In genomic region chr13:114119196-114119595, GRCh38 we compare ENCODE assay signal across 8 cellular contexts. TPM values are rescaled to one million over a fixed set of nuclear protein-coding genes. Genes with fewer than 3 reads are reported as not detected.
DNase-seq lines count a peak whose midpoint lies in the region; ATAC-seq, FAIRE-seq and TF ChIP-seq lines count a peak whose summit lies in the region.

No MANE protein-coding gene starts in this region.

- TF ChIP-seq CTCF in MCF 10A (IDR thresholded peaks at IDR 0.05; ENCODE audit: unreplicated experiment) (no peak), kidney (IDR thresholded peaks at IDR 0.05; ENCODE audit: borderline replicate concordance, extremely low read depth, insufficient read depth) (no peak), suprapubic skin (IDR thresholded peaks at IDR 0.05) (no peak)

- H3K27ac ChIP-seq in kidney (ENCODE audit: low read depth in 2 of 2, low read length in 2 of 2) = peak overlapping the region; percentile 79 to 86
- peak overlapping the region; percentile 66 for H3K27ac ChIP-seq in suprapubic skin

- BruUV-seq in MCF 10A (replicated peaks; lab: Mats Ljungman, UMichigan) = no TSS peak

- ATAC-seq in GM21786 (IDR thresholded peaks at IDR 0.05; ENCODE audit: unreplicated experiment) (no peak), GM21619 (IDR thresholded peaks at IDR 0.05; ENCODE audit: unreplicated experiment) (no peak)

- intact Hi-C loops in MCF 10A (cut with micrococcal nuclease) = no loop called here
- intact Hi-C loops in kidney (cut with DNase I) = no loop called here

- DNase-seq in activated CD4-positive, alpha-beta T cell treated with anti-CD3 and anti-CD28 coated beads, Interleukin-2, amount 10 ng/mL, durations not matched to agents 7 days and 5 days = no peak
- no peak for DNase-seq in activated CD4-positive, alpha-beta T cell treated with anti-CD3 and anti-CD28 coated beads for 48 hours
- peak; percentile 49 for DNase-seq in MCF 10A (ENCODE audit: unreplicated experiment)
- peak; percentile 83 for DNase-seq in kidney
- no peak for DNase-seq in suprapubic skin (ENCODE audit: low spot score in 2 of 2)
- no peak for DNase-seq in DMS153 (lab: John Stamatoyannopoulos, UW)

- H3K9me3 Mint-ChIP-seq in activated CD4-positive, alpha-beta T cell treated with anti-CD3 and anti-CD28 coated beads, Interleukin-2, amount 10 ng/mL, durations not matched to agents 7 days and 5 days = no peaks in the 10 kb centered on the region
- no peaks in the 10 kb centered on the region for H3K9me3 Mint-ChIP-seq in MCF 10A (ENCODE audit: unreplicated experiment)

- WGBS in suprapubic skin = 10% methylated on average over 9 of the region's 14 CpGs

- POLR2A ChIA-PET in activated CD4-positive, alpha-beta T cell treated with anti-CD3 and anti-CD28 coated beads, Interleukin-2, amount 10 ng/mL, durations not matched to agents 7 days and 5 days (lab: Charles Lee) = no interaction called here
- POLR2A ChIA-PET in MCF 10A (lab: Yijun Ruan, JAX) = no interaction called here

- H3K4me3 Mint-ChIP-seq in activated CD4-positive, alpha-beta T cell treated with anti-CD3 and anti-CD28 coated beads, Interleukin-2, amount 10 ng/mL, durations not matched to agents 7 days and 5 days = peak overlapping the region; percentile 30
- H3K4me3 Mint-ChIP-seq in MCF 10A (ENCODE audit: unreplicated experiment) = peak overlapping the region; percentile 42

- peak overlapping the region in 1 of 2 donors; percentile 55 for H3K9ac ChIP-seq in kidney (ENCODE audit: low read length in 2 of 2)

- H3K9me3 ChIP-seq in kidney (ENCODE audit: control insufficient read depth in 1 of 2, low read length in 2 of 2) (no peaks in the 10 kb centered on the region), suprapubic skin (no peaks in the 10 kb centered on the region)

- H3K36me3 ChIP-seq in kidney (ENCODE audit: control insufficient read depth in 1 of 2, insufficient read depth in 2 of 2, low read length in 2 of 2) = no peaks in the 10 kb centered on the region
- H3K36me3 ChIP-seq in suprapubic skin = no peaks in the 10 kb centered on the region

- H3K27me3 ChIP-seq in suprapubic skin = no peaks in the 10 kb centered on the region

- no peaks in the 10 kb centered on the region for H3K27me3 Mint-ChIP-seq in activated CD4-positive, alpha-beta T cell treated with anti-CD3 and anti-CD28 coated beads, Interleukin-2, amount 10 ng/mL, durations not matched to agents 7 days and 5 days
- no peaks in the 10 kb centered on the region for H3K27me3 Mint-ChIP-seq in MCF 10A (ENCODE audit: insufficient read depth, unreplicated experiment)

- H3K4me3 ChIP-seq in kidney (ENCODE audit: low read length in 2 of 2) (peak overlapping the region in 1 of 2 donors; percentile 25), suprapubic skin (peak overlapping the region; percentile 15)

- no peak for TF ChIP-seq POLR2A in suprapubic skin (IDR thresholded peaks at IDR 0.05)

- FAIRE-seq in kidney (lab: Jason Lieb, UNC) = no peak

- peaks cover 53% of the 10 kb centered on the region for H3K36me3 Mint-ChIP-seq in activated CD4-positive, alpha-beta T cell treated with anti-CD3 and anti-CD28 coated beads, Interleukin-2, amount 10 ng/mL, durations not matched to agents 7 days and 5 days (ENCODE audit: low read depth)
- H3K36me3 Mint-ChIP-seq in MCF 10A (ENCODE audit: insufficient read depth, unreplicated experiment) = no peaks in the 10 kb centered on the region

- CTCF ChIA-PET in activated CD4-positive, alpha-beta T cell treated with anti-CD3 and anti-CD28 coated beads, Interleukin-2, amount 10 ng/mL, durations not matched to agents 7 days and 5 days (lab: Charles Lee) = no interaction called here
- CTCF ChIA-PET in MCF 10A (lab: Yijun Ruan, JAX) = no interaction called here

- H3K4me1 ChIP-seq in kidney (ENCODE audit: control insufficient read depth in 1 of 2, insufficient read depth in 1 of 2, low read depth in 1 of 2, low read length in 2 of 2) = peaks cover 15 to 21% of the 10 kb centered on the region in 2 donors
- peaks cover 25% of the 10 kb centered on the region for H3K4me1 ChIP-seq in suprapubic skin

- peaks cover 68% of the 10 kb centered on the region for H3K4me1 Mint-ChIP-seq in activated CD4-positive, alpha-beta T cell treated with anti-CD3 and anti-CD28 coated beads, Interleukin-2, amount 10 ng/mL, durations not matched to agents 7 days and 5 days
- H3K4me1 Mint-ChIP-seq in MCF 10A (ENCODE audit: insufficient read depth, unreplicated experiment) = peaks cover 9% of the 10 kb centered on the region

- TF ChIP-seq EP300 in suprapubic skin (IDR thresholded peaks at IDR 0.05) = no peak

- peak overlapping the region; percentile 81 for H3K27ac Mint-ChIP-seq in activated CD4-positive, alpha-beta T cell treated with anti-CD3 and anti-CD28 coated beads, Interleukin-2, amount 10 ng/mL, durations not matched to agents 7 days and 5 days
- peak overlapping the region; percentile 74 for H3K27ac Mint-ChIP-seq in MCF 10A (ENCODE audit: low read depth, unreplicated experiment)

RNA-seq across cellular contexts. Expression of gene RASA3, which starts 13.2 kb away (rescaled TPM):
- 100 to 1,000 TPM; 114 to 115 TPM for total RNA-seq in activated CD4-positive, alpha-beta T cell treated with anti-CD3 and anti-CD28 coated beads, Interleukin-2, amount 10 ng/mL, durations not matched to agents 7 days and 5 days
- total RNA-seq in MCF 10A (2022) (9.1 and 12.1 TPM in 2 replicates), kidney (28.8 TPM), suprapubic skin (10 to 100 TPM; 15.3 to 37.1 (median 16.4) TPM)
- 4.2 TPM for polyA plus RNA-seq in kidney (ENCODE audit: insufficient read depth, low read depth, low replicate concordance)

RNA-seq across cellular contexts. Expression of gene CFAP97D2, which starts 59.9 kb away (rescaled TPM):
- not detected for total RNA-seq in activated CD4-positive, alpha-beta T cell treated with anti-CD3 and anti-CD28 coated beads, Interleukin-2, amount 10 ng/mL, durations not matched to agents 7 days and 5 days
- not detected in 2 replicates for total RNA-seq in MCF 10A (2022)
- not detected for total RNA-seq in kidney
- polyA plus RNA-seq in kidney (ENCODE audit: insufficient read depth, low read depth, low replicate concordance) = not detected
- not detected for total RNA-seq in suprapubic skin

Comparison
In these comparisons a context has a peak if more than half of its experiments do, and no peak if none do; other contexts are left out.
1. DNase-seq: peak in MCF 10A (single experiment) and kidney (single experiment); none in activated CD4-positive, alpha-beta T cell treated with anti-CD3 and anti-CD28 coated beads, Interleukin-2, amount 10 ng/mL, durations not matched to agents 7 days and 5 days (single experiment), activated CD4-positive, alpha-beta T cell treated with anti-CD3 and anti-CD28 coated beads for 48 hours (single experiment), suprapubic skin (0 of 2) and DMS153 (single experiment).